ENCODE assay signal across 9 cellular contexts in genomic region chr6:28586273-28586672, GRCh38.
A peak's percentile ranks its signal among the peaks of the same experiment; 100 is the strongest.
DNase-seq lines count a peak whose midpoint lies in the region; ATAC-seq and TF ChIP-seq lines count a peak whose summit lies in the region.
"Had no signal": no experiment of that assay in that cellular context is flagged by ENCODE, and none has a peak within 500 bp of the region (broad histone marks: within the 10 kb centered on the region; RNA-seq: fewer than 3 reads in every experiment).

No MANE protein-coding gene starts in this region.

- DNase-seq in H7 (peak; percentile 29), SJCRH30 (no peak), right cardiac atrium (no peak), prostate gland (ENCODE audit: low spot score) (no peak), HCEC 1CT (no peak), NCI-H1436 (lab: John Stamatoyannopoulos, UW) (no peak), SK-N-DZ (ENCODE audit: low spot score) (no peak)
- DNase-seq: amniotic stem cell, uterus had no signal

- H3K4me3 ChIP-seq in H7 (ENCODE audit: insufficient read depth, low read depth, low read length) (peak overlapping the region; percentile 77), SJCRH30 (peak overlapping the region; percentile 56), right cardiac atrium (ENCODE audit: low read length) (peak overlapping the region; percentile 58), prostate gland (peak overlapping the region; percentile 42 to 54)

- WGBS in right cardiac atrium: 70% methylated on average over 6 of the region's 6 CpGs
- 48% methylated on average over 6 of the region's 6 CpGs for WGBS in prostate gland

- H3K27ac ChIP-seq in SJCRH30 (no peak overlapping the region), right cardiac atrium (ENCODE audit: low read length) (no peak overlapping the region), prostate gland (peak overlapping the region; percentile 56 to 71)

- TF ChIP-seq CTCF in prostate gland (IDR thresholded peaks at IDR 0.05): no peak

- H3K36me3 ChIP-seq in H7 (replicated peaks; ENCODE audit: control insufficient read depth, insufficient read depth, low read length): no peaks in the 10 kb centered on the region
- H3K36me3 ChIP-seq in SJCRH30: no peaks in the 10 kb centered on the region
- no peaks in the 10 kb centered on the region for H3K36me3 ChIP-seq in prostate gland
- H3K36me3 ChIP-seq: uterus had no signal

- H3K9me3 ChIP-seq in SJCRH30 (replicated peaks): no peaks in the 10 kb centered on the region
- no peaks in the 10 kb centered on the region for H3K9me3 ChIP-seq in right cardiac atrium (ENCODE audit: control insufficient read depth, low read length)
- no peaks in the 10 kb centered on the region for H3K9me3 ChIP-seq in prostate gland
- H3K9me3 ChIP-seq: uterus had no signal

- intact Hi-C loops in right cardiac atrium (cut with DNase I) (no loop called here), prostate gland (cut with DNase I) (no loop called here)

- TF ChIP-seq POLR2A in prostate gland (IDR thresholded peaks at IDR 0.05): no peak

- H3K27me3 ChIP-seq in H7 (ENCODE audit: control insufficient read depth, insufficient read depth, low read length): peaks cover 6% of the 10 kb centered on the region; the same call in 1 of the 2 replicates
- H3K27me3 ChIP-seq in SJCRH30: no peaks in the 10 kb centered on the region
- no peaks in the 10 kb centered on the region for H3K27me3 ChIP-seq in right cardiac atrium (ENCODE audit: control insufficient read depth, insufficient read depth)
- H3K27me3 ChIP-seq in prostate gland (replicated peaks; ENCODE audit: insufficient read depth): no peaks in the 10 kb centered on the region

- H3K4me1 ChIP-seq in SJCRH30 (no peaks in the 10 kb centered on the region), right cardiac atrium (ENCODE audit: control insufficient read depth, insufficient read depth, low read length) (no peaks in the 10 kb centered on the region), prostate gland (replicated peaks) (no peaks in the 10 kb centered on the region)
- H3K4me1 ChIP-seq: uterus had no signal

- ATAC-seq in right cardiac atrium: no peak

Comparison
In these comparisons a context has a peak if more than half of its experiments do, and no peak if none do; other contexts are left out.
1. H3K27ac ChIP-seq: peak in prostate gland (2 of 2); none in SJCRH30 (single experiment) and right cardiac atrium (single experiment).
2. Peak in every context shown above with its lines, with median percentiles within 50 percentile points of each other: H3K4me3 ChIP-seq.